Comparison of ENCODE assay signal across 16 cellular contexts in genomic region chr10:79345241-79346011, GRCh38. TPM values are rescaled to one million over a fixed set of nuclear protein-coding genes. Genes with fewer than 3 reads are reported as not detected.
A peak's percentile ranks its signal among the peaks of the same experiment; 100 is the strongest.
DNase-seq lines count a peak whose midpoint lies in the region; ATAC-seq and TF ChIP-seq lines count a peak whose summit lies in the region.
"Had no signal": no experiment of that assay in that cellular context is flagged by ENCODE, and none has a peak within 500 bp of the region (broad histone marks: within the 10 kb centered on the region; RNA-seq: fewer than 3 reads in every experiment).

No MANE protein-coding gene starts in this region.

- H3K4me3 Mint-ChIP-seq in activated naive CD8-positive, alpha-beta T cell treated with anti-CD3 and anti-CD28 coated beads, Interleukin-2, amount 10 ng/mL, durations not matched to agents 7 days and 5 days, result no peak overlapping the region
- H3K4me3 Mint-ChIP-seq in activated naive CD8-positive, alpha-beta T cell treated with anti-CD3 and anti-CD28 coated beads for 36 hours, result no peak overlapping the region
- H3K4me3 Mint-ChIP-seq in type B pancreatic cell, result no peak overlapping the region
- no peak overlapping the region for H3K4me3 Mint-ChIP-seq in activated T-cell treated with anti-CD3 and anti-CD28 coated beads, Interleukin-2, amount 50 U/mL, for 24 hours

- POLR2A ChIA-PET in activated naive CD8-positive, alpha-beta T cell treated with anti-CD3 and anti-CD28 coated beads, Interleukin-2, amount 10 ng/mL, durations not matched to agents 7 days and 5 days (lab: Charles Lee), result interaction anchor here (1.0 to 5.9 kb wide), 4 partner anchors 11 to 101 kb away, joined by 3 to 108 read pairs (median 4); no protein-coding TSS in a partner anchor

- no peaks in the 10 kb centered on the region for H3K9me3 Mint-ChIP-seq in activated naive CD8-positive, alpha-beta T cell treated with anti-CD3 and anti-CD28 coated beads, Interleukin-2, amount 10 ng/mL, durations not matched to agents 7 days and 5 days
- H3K9me3 Mint-ChIP-seq in activated naive CD8-positive, alpha-beta T cell treated with anti-CD3 and anti-CD28 coated beads for 36 hours, result no peaks in the 10 kb centered on the region
- H3K9me3 Mint-ChIP-seq in type B pancreatic cell, result no peaks in the 10 kb centered on the region
- H3K9me3 Mint-ChIP-seq in activated T-cell treated with anti-CD3 and anti-CD28 coated beads, Interleukin-2, amount 50 U/mL, for 24 hours, result no peaks in the 10 kb centered on the region
- H3K9me3 Mint-ChIP-seq: T-helper 2 cell treated with Interferon-gamma antibody and Interleukin-4, amounts not matched to agents 5 μg/mL and 100 μg/mL, for 36 hours had no signal

- H3K9me3 ChIP-seq in WERI-Rb-1 (ENCODE audit: severe bottlenecking), result no peaks in the 10 kb centered on the region
- H3K9me3 ChIP-seq in esophagus (ENCODE audit: control insufficient read depth in 2 of 2, insufficient read depth in 1 of 2, low read depth in 1 of 2, low read length in 1 of 2), result no peaks in the 10 kb centered on the region
- H3K9me3 ChIP-seq: gastroesophageal sphincter, mucosa of descending colon, prostate gland had no signal

- peaks cover 1% of the 10 kb centered on the region for H3K27me3 Mint-ChIP-seq in activated naive CD8-positive, alpha-beta T cell treated with anti-CD3 and anti-CD28 coated beads, Interleukin-2, amount 10 ng/mL, durations not matched to agents 7 days and 5 days
- H3K27me3 Mint-ChIP-seq in activated naive CD8-positive, alpha-beta T cell treated with anti-CD3 and anti-CD28 coated beads for 36 hours, result no peaks in the 10 kb centered on the region
- H3K27me3 Mint-ChIP-seq in type B pancreatic cell, result no peaks in the 10 kb centered on the region
- no peaks in the 10 kb centered on the region for H3K27me3 Mint-ChIP-seq in activated T-cell treated with anti-CD3 and anti-CD28 coated beads, Interleukin-2, amount 50 U/mL, for 24 hours

- H3K27ac ChIP-seq in WERI-Rb-1, result peak overlapping the region; percentile 95
- H3K27ac ChIP-seq in esophagus (ENCODE audit: low read depth in 2 of 2, low read length in 1 of 2), result peak overlapping the region; percentile 43 to 78
- H3K27ac ChIP-seq: gastroesophageal sphincter, PC-9, prostate gland had no signal

- H3K36me3 ChIP-seq in WERI-Rb-1 (peaks cover 24% of the 10 kb centered on the region), esophagus (ENCODE audit: control insufficient read depth in 2 of 2, insufficient read depth in 2 of 2, low read length in 1 of 2) (peaks cover 0 to 16% of the 10 kb centered on the region in 2 donors)
- H3K36me3 ChIP-seq: prostate gland had no signal

- TF ChIP-seq CTCF in WERI-Rb-1 (IDR thresholded peaks at IDR 0.05; ENCODE audit: low read depth, low read length) (no peak), type B pancreatic cell (conservative IDR thresholded peaks at IDR 0.05) (no peak)

- peak; percentile 27 for DNase-seq in activated naive CD8-positive, alpha-beta T cell treated with anti-CD3 and anti-CD28 coated beads, Interleukin-2, amount 10 ng/mL, durations not matched to agents 7 days and 5 days
- no peak for DNase-seq in activated naive CD8-positive, alpha-beta T cell treated with anti-CD3 and anti-CD28 coated beads for 36 hours
- DNase-seq in WERI-Rb-1 (no peak), type B pancreatic cell (ENCODE audit: extremely low spot score, unreplicated experiment) (peak; percentile 51)
- DNase-seq in activated T-cell treated with anti-CD3 and anti-CD28 coated beads, Interleukin-2, amount 50 U/mL, for 24 hours, result no peak
- DNase-seq: EL; Karpas-422; mucosa of descending colon; PC-9; stimulated activated CD4-positive, alpha-beta T cell treated with anti-CD3 and anti-CD28 coated beads, Interleukin-1b, Interleukin-23, amount 100 ng/mL, for 48 hours had no signal

- H3K27ac Mint-ChIP-seq in activated naive CD8-positive, alpha-beta T cell treated with anti-CD3 and anti-CD28 coated beads, Interleukin-2, amount 10 ng/mL, durations not matched to agents 7 days and 5 days, result no peak overlapping the region
- no peak overlapping the region for H3K27ac Mint-ChIP-seq in activated naive CD8-positive, alpha-beta T cell treated with anti-CD3 and anti-CD28 coated beads for 36 hours
- H3K27ac Mint-ChIP-seq in type B pancreatic cell, result no peak overlapping the region
- H3K27ac Mint-ChIP-seq in activated T-cell treated with anti-CD3 and anti-CD28 coated beads, Interleukin-2, amount 50 U/mL, for 24 hours, result no peak overlapping the region
- H3K27ac Mint-ChIP-seq: T-helper 2 cell treated with Interferon-gamma antibody and Interleukin-4, amounts not matched to agents 5 μg/mL and 100 μg/mL, for 36 hours had no signal

- H3K36me3 Mint-ChIP-seq in activated naive CD8-positive, alpha-beta T cell treated with anti-CD3 and anti-CD28 coated beads, Interleukin-2, amount 10 ng/mL, durations not matched to agents 7 days and 5 days, result peaks cover 18% of the 10 kb centered on the region
- H3K36me3 Mint-ChIP-seq in activated naive CD8-positive, alpha-beta T cell treated with anti-CD3 and anti-CD28 coated beads for 36 hours, result peaks cover 26% of the 10 kb centered on the region
- H3K36me3 Mint-ChIP-seq in type B pancreatic cell, result peaks cover 5% of the 10 kb centered on the region
- peaks cover 28% of the 10 kb centered on the region for H3K36me3 Mint-ChIP-seq in activated T-cell treated with anti-CD3 and anti-CD28 coated beads, Interleukin-2, amount 50 U/mL, for 24 hours (ENCODE audit: low read depth)

- no peak for ATAC-seq in activated naive CD8-positive, alpha-beta T cell treated with anti-CD3 and anti-CD28 coated beads, Interleukin-2, amount 10 ng/mL, durations not matched to agents 7 days and 5 days (ENCODE audit: low read depth)
- no peak for ATAC-seq in HG02678 (IDR thresholded peaks at IDR 0.05; ENCODE audit: unreplicated experiment)
- ATAC-seq in GM19023 (IDR thresholded peaks at IDR 0.05; ENCODE audit: unreplicated experiment), result no peak
- ATAC-seq: gastroesophageal sphincter had no signal

- 83 to 91% methylated on average over 5 of the region's 5 CpGs for WGBS in esophagus, 2 donors

- H3K27me3 ChIP-seq in WERI-Rb-1 (ENCODE audit: insufficient read depth, low read depth, severe bottlenecking), result no peaks in the 10 kb centered on the region
- H3K27me3 ChIP-seq in esophagus (ENCODE audit: control insufficient read depth in 1 of 2, insufficient read depth in 2 of 2, low read length in 2 of 2), result no peaks in the 10 kb centered on the region
- H3K27me3 ChIP-seq: gastroesophageal sphincter had no signal

- peaks cover 30% of the 10 kb centered on the region for H3K4me1 Mint-ChIP-seq in activated naive CD8-positive, alpha-beta T cell treated with anti-CD3 and anti-CD28 coated beads, Interleukin-2, amount 10 ng/mL, durations not matched to agents 7 days and 5 days
- H3K4me1 Mint-ChIP-seq in activated naive CD8-positive, alpha-beta T cell treated with anti-CD3 and anti-CD28 coated beads for 36 hours, result peaks cover 25% of the 10 kb centered on the region
- peaks cover 5% of the 10 kb centered on the region for H3K4me1 Mint-ChIP-seq in type B pancreatic cell (ENCODE audit: unreplicated experiment)
- peaks cover 24% of the 10 kb centered on the region for H3K4me1 Mint-ChIP-seq in activated T-cell treated with anti-CD3 and anti-CD28 coated beads, Interleukin-2, amount 50 U/mL, for 24 hours (ENCODE audit: low read depth)

- H3K4me3 ChIP-seq in WERI-Rb-1 (ENCODE audit: low read depth, low read length) (no peak overlapping the region), esophagus (ENCODE audit: low read depth in 1 of 2, low read length in 2 of 2) (no peak overlapping the region)
- H3K4me3 ChIP-seq: gastroesophageal sphincter, mucosa of descending colon, PC-9, prostate gland had no signal

- peaks cover 11 to 39% of the 10 kb centered on the region in 2 donors for H3K4me1 ChIP-seq in esophagus (ENCODE audit: control insufficient read depth in 2 of 2, insufficient read depth in 2 of 2, low read length in 1 of 2)
- H3K4me1 ChIP-seq: prostate gland had no signal

RNA-seq across cellular contexts. Expression of gene PPIF, which starts 1.8 kb away (rescaled TPM):
- 10 to 100 TPM; 56.9 to 57.0 TPM for total RNA-seq in activated naive CD8-positive, alpha-beta T cell treated with anti-CD3 and anti-CD28 coated beads, Interleukin-2, amount 10 ng/mL, durations not matched to agents 7 days and 5 days
- total RNA-seq in activated naive CD8-positive, alpha-beta T cell treated with anti-CD3 and anti-CD28 coated beads for 36 hours, result 100 to 1,000 TPM; 163 to 176 TPM
- 10 to 100 TPM; 38.4 to 57.4 TPM for polyA plus RNA-seq in esophagus
- 67.5 and 91.3 TPM in 2 replicates for total RNA-seq in type B pancreatic cell (ENCODE audit: low replicate concordance)

Comparison
In these comparisons a context has a peak if more than half of its experiments do, and no peak if none do; other contexts are left out.
1. DNase-seq: peak in activated naive CD8-positive, alpha-beta T cell treated with anti-CD3 and anti-CD28 coated beads, Interleukin-2, amount 10 ng/mL, durations not matched to agents 7 days and 5 days (single experiment) and type B pancreatic cell (single experiment); none in activated naive CD8-positive, alpha-beta T cell treated with anti-CD3 and anti-CD28 coated beads for 36 hours (single experiment), WERI-Rb-1 (single experiment) and activated T-cell treated with anti-CD3 and anti-CD28 coated beads, Interleukin-2, amount 50 U/mL, for 24 hours (single experiment).